Comparison of ENCODE assay signal across 12 cellular contexts in the genomic region with DNA sequence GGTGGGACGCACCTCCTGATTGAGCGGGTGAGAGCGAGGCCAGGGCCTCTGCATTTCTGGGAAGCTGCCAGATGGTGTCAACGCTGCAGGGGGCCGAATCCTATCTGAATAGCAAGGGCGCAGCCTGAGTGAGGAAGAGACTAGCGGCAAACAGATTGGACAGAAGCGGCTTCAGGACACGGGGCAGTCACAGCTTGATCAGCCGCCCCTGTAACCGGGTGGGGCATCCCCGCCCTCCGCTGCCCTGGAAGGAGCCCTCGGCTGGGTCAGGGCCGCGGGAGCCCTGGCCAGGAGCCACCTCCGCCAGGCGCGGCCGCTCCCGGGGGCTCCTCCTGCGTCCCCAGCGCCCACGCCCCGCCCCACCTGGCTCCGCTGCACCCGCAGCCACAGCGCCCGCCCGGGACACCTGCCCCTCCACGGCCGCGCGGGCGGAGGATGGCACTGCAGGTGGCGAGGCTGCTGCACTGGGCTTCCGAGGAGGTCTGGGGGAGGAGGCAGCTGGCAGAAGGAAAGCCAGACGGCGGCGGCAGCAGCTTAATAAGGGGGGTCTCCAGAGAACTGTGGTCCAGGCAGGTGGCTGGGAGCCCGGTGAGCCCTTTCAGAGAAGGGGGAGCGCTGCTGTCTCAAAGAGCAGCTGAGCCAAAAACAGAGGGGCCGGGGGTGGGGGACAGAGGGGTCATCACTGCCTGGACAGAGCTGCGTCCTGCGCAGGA. TPM values are rescaled to one million over a fixed set of nuclear protein-coding genes. Genes with fewer than 3 reads are reported as not detected.
DNase-seq lines count a peak whose midpoint lies in the region; ATAC-seq and TF ChIP-seq lines count a peak whose summit lies in the region.
"Had no signal": no experiment of that assay in that cellular context is flagged by ENCODE, and none has a peak within 500 bp of the region (broad histone marks: within the 10 kb centered on the region; RNA-seq: fewer than 3 reads in every experiment).

No MANE protein-coding gene starts in this region.

- no peak overlapping the region for H2BK5ac ChIP-seq in trophoblast cell (ENCODE audit: low read depth, low read length, poor library complexity)

- ATAC-seq in heart right ventricle (peak in 3 of 8 donors; percentile 21 to 53 (median 41)), GM21447 (IDR thresholded peaks at IDR 0.05; ENCODE audit: unreplicated experiment) (no peak), HG03378 (IDR thresholded peaks at IDR 0.05; ENCODE audit: unreplicated experiment) (no peak)
- ATAC-seq: activated CD8-positive, alpha-beta T cell treated with anti-CD3 and anti-CD28 coated beads for 36 hours; activated naive CD4-positive, alpha-beta T cell treated with anti-CD3 and anti-CD28 coated beads, Interleukin-2, amount 50 U/mL, for 72 hours had no signal

- H3K36me3 ChIP-seq in HEK293 (ENCODE audit: control insufficient read depth in 2 of 2, insufficient read depth in 1 of 2, low read length in 2 of 2) (no peaks in the 10 kb centered on the region), heart right ventricle (no peaks in the 10 kb centered on the region), trophoblast cell (ENCODE audit: control insufficient read depth in 1 of 2, insufficient read depth in 2 of 2, low read length in 2 of 2) (no peaks in the 10 kb centered on the region)

- no peaks in the 10 kb centered on the region for H3K9me3 ChIP-seq in HEK293 (ENCODE audit: control insufficient read depth, insufficient read depth, low read depth, low read length)
- no peaks in the 10 kb centered on the region for H3K9me3 ChIP-seq in heart right ventricle
- peaks cover 1% of the 10 kb centered on the region for H3K9me3 ChIP-seq in trophoblast cell (ENCODE audit: insufficient read depth, low read depth, low read length)

- H4K12ac ChIP-seq in trophoblast cell (ENCODE audit: low read depth, low read length) = no peak overlapping the region

- no peak overlapping the region for H4K8ac ChIP-seq in trophoblast cell (ENCODE audit: low read depth, low read length)

- H3K4ac ChIP-seq in trophoblast cell (ENCODE audit: low read depth, low read length) = no peak overlapping the region

- CTCF ChIA-PET in HEK293 (lab: Yijun Ruan, JAX) = interaction anchor here (0.6 kb wide), 1 partner anchor 1150 kb away, joined by 3 read pairs; no protein-coding TSS in a partner anchor

- peak overlapping the region; percentile 73 for H2BK12ac ChIP-seq in trophoblast cell (ENCODE audit: low read length)

- H2BK120ac ChIP-seq in trophoblast cell (ENCODE audit: insufficient read depth, low read length, poor library complexity) = no peak overlapping the region

- peaks cover 2% of the 10 kb centered on the region for H3K79me1 ChIP-seq in trophoblast cell (ENCODE audit: low read length)

- H3K79me2 ChIP-seq in trophoblast cell (ENCODE audit: control insufficient read depth, insufficient read depth, low read length, poor library complexity) = no peaks in the 10 kb centered on the region

- H3K4me3 ChIP-seq in HEK293 (ENCODE audit: low read depth, low read length) (peak overlapping the region; percentile 39), heart right ventricle (peak overlapping the region in 8 of 10 donors; percentile 16 to 45 (median 28)), trophoblast cell (ENCODE audit: low read depth, low read length) (peak overlapping the region; percentile 70)
- H3K4me3 ChIP-seq: SK-N-MC had no signal

- TF ChIP-seq CTCF in HEK293 (tag by site-specific recombination; IDR thresholded peaks at IDR 0.05) (no peak), heart right ventricle (IDR thresholded peaks at IDR 0.05) (no peak)

- H3K23ac ChIP-seq in trophoblast cell (ENCODE audit: low read length) = no peak overlapping the region

- H3K4me1 ChIP-seq in HEK293 (ENCODE audit: control insufficient read depth, insufficient read depth, low read length) (no peaks in the 10 kb centered on the region), heart right ventricle (peaks cover 0 to 6% (median 0%) of the 10 kb centered on the region in 9 donors), trophoblast cell (ENCODE audit: control insufficient read depth in 1 of 2, insufficient read depth in 2 of 2, low read length in 2 of 2) (peaks cover 4 to 8% of the 10 kb centered on the region in 2 experiments)

- no peak overlapping the region for H3K14ac ChIP-seq in trophoblast cell (ENCODE audit: low read length)

- H3K27ac ChIP-seq in HEK293 (ENCODE audit: extremely low read depth, low read depth, low read length) (no peak overlapping the region), heart right ventricle (no peak overlapping the region), trophoblast cell (ENCODE audit: low read depth, low read length) (no peak overlapping the region)
- H3K27ac ChIP-seq: SK-N-MC had no signal

- H4K91ac ChIP-seq in trophoblast cell (ENCODE audit: low read depth, low read length) = no peak overlapping the region

- intact Hi-C loops in heart right ventricle (cut with DNase I) = no loop called here

- H3K27me3 ChIP-seq in heart right ventricle = peaks cover 0 to 62% (median 40%) of the 10 kb centered on the region in 7 donors
- H3K27me3 ChIP-seq in trophoblast cell (ENCODE audit: insufficient read depth, low read length) = peaks cover 2% of the 10 kb centered on the region

- no peak overlapping the region for H3K9ac ChIP-seq in trophoblast cell (ENCODE audit: low read length)

- no peak overlapping the region for H2AFZ ChIP-seq in trophoblast cell (ENCODE audit: insufficient read depth, low read length, poor library complexity)

- peak overlapping the region; percentile 93 for H3K4me2 ChIP-seq in trophoblast cell (ENCODE audit: low read length)

- no peak overlapping the region for H3K18ac ChIP-seq in trophoblast cell (ENCODE audit: low read length)

- H2AK5ac ChIP-seq in trophoblast cell (ENCODE audit: low read length) = no peak overlapping the region

- WGBS in heart right ventricle, 2 donors = 2 to 4% methylated on average over 37 to 45 of the region's 45 CpGs
- WGBS in trophoblast cell (ENCODE audit: extremely low coverage, insufficient coverage, insufficient read length) = no CpG with 5 or more reads among the region's 45 CpGs

- POLR2A ChIA-PET in HEK293 (lab: Yijun Ruan, JAX) = interaction anchor here (1.2 kb wide), 1 partner anchor 19 kb away, joined by 4 read pairs; a partner anchor contains a TSS

- peak; percentile 35 for DNase-seq in NCI-H2227 treated with DMSO at 0.1 percent for 48 hours (lab: John Stamatoyannopoulos, UW)
- no peak for DNase-seq in heart right ventricle
- no peak for DNase-seq in trophoblast cell
- DNase-seq in NCI-H446 treated with DMSO at 0.1 percent for 48 hours (lab: John Stamatoyannopoulos, UW) = no peak
- DNase-seq: activated CD8-positive, alpha-beta T cell treated with anti-CD3 and anti-CD28 coated beads for 36 hours; GOT3; NCI-H1048 had no signal

TF ChIP-seq in HEK293, 187 proteins besides CTCF, POLR2A, EP300 and RAD21 (continues in another document):
- TF ChIP-seq ZNF610 (tag by site-specific recombination; IDR thresholded peaks at IDR 0.05; ENCODE audit: borderline replicate concordance) = no peak
- TF ChIP-seq, protein P1, sequence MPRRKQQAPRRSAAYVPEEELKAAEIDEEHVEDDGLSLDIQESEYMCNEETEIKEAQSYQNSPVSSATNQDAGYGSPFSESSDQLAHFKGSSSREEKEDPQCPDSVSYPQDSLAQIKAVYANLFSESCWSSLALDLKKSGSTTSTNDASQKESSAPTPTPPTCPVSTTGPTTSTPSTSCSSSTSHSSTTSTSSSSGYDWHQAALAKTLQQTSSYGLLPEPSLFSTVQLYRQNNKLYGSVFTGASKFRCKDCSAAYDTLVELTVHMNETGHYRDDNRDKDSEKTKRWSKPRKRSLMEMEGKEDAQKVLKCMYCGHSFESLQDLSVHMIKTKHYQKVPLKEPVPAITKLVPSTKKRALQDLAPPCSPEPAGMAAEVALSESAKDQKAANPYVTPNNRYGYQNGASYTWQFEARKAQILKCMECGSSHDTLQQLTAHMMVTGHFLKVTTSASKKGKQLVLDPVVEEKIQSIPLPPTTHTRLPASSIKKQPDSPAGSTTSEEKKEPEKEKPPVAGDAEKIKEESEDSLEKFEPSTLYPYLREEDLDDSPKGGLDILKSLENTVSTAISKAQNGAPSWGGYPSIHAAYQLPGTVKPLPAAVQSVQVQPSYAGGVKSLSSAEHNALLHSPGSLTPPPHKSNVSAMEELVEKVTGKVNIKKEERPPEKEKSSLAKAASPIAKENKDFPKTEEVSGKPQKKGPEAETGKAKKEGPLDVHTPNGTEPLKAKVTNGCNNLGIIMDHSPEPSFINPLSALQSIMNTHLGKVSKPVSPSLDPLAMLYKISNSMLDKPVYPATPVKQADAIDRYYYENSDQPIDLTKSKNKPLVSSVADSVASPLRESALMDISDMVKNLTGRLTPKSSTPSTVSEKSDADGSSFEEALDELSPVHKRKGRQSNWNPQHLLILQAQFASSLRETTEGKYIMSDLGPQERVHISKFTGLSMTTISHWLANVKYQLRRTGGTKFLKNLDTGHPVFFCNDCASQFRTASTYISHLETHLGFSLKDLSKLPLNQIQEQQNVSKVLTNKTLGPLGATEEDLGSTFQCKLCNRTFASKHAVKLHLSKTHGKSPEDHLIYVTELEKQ (tag by site-specific recombination; IDR thresholded peaks at IDR 0.05; ENCODE audit: borderline replicate concordance) = no peak
- TF ChIP-seq ZBTB1 (tag by site-specific recombination; IDR thresholded peaks at IDR 0.05) = no peak
- TF ChIP-seq, protein P2, sequence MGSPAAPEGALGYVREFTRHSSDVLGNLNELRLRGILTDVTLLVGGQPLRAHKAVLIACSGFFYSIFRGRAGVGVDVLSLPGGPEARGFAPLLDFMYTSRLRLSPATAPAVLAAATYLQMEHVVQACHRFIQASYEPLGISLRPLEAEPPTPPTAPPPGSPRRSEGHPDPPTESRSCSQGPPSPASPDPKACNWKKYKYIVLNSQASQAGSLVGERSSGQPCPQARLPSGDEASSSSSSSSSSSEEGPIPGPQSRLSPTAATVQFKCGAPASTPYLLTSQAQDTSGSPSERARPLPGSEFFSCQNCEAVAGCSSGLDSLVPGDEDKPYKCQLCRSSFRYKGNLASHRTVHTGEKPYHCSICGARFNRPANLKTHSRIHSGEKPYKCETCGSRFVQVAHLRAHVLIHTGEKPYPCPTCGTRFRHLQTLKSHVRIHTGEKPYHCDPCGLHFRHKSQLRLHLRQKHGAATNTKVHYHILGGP (tag by site-specific recombination; IDR thresholded peaks at IDR 0.05) = no peak
- no peak for TF ChIP-seq ZNF324 (tag by site-specific recombination; IDR thresholded peaks at IDR 0.05)
- no peak for TF ChIP-seq ZNF354C (tag by site-specific recombination; IDR thresholded peaks at IDR 0.05; ENCODE audit: borderline replicate concordance, low read depth)

RNA-seq across cellular contexts. Expression of a gene that starts 18.9 kb away (rescaled TPM):
- total RNA-seq in heart right ventricle = 1 to 10 TPM in 7 of 10 donors, under 1 TPM in 3; 0.25 to 5.8 (median 1.4) TPM
- polyA plus RNA-seq in heart right ventricle = under 1 TPM; 0.33 to 0.66 TPM
- polyA plus RNA-seq in trophoblast cell (2013) = 11.8 and 12.1 TPM in 2 replicates
- total RNA-seq: activated CD8-positive, alpha-beta T cell treated with anti-CD3 and anti-CD28 coated beads for 36 hours; activated naive CD4-positive, alpha-beta T cell treated with anti-CD3 and anti-CD28 coated beads, Interleukin-2, amount 50 U/mL, for 72 hours had no signal
